In the genomic region with DNA sequence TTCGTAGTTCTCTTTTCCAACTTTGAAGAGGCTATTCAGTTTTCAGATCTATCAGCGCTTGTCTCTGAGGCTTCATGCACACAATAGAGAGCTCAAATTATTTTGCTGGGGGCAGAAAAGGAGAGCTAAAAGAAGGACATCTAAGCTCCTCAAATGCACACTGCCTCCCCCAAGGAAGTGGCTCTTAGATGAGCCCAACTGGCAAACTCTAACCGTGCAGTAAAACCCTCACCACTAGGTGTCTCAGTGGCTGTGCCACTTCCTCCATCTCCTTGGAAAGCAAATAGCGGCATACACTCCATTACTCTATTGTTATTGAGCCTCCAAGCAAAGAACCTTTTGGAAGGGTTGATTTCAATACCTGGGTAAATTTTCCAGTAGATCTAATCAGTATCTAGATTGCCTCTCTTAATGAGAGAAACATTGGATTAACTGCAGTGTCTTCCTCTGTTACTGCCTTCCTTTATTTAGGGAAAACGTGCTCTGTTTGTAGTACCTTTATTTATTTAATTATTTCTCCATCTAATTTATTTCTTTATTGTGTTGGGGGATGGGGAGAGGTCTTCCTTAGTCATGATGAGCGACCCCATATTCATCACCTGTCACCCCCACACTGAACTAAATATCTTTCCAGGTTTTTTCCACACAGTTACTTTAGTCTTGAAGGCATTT, we compare ENCODE assay signal across 1 cellular context.
TF ChIP-seq lines count a peak whose summit lies in the region.

No MANE protein-coding gene starts in this region.

TF ChIP-seq in HepG2, 621 proteins besides CTCF, POLR2A, EP300 and RAD21 (continued from another document and continues in another):
- TF ChIP-seq, protein P1, sequence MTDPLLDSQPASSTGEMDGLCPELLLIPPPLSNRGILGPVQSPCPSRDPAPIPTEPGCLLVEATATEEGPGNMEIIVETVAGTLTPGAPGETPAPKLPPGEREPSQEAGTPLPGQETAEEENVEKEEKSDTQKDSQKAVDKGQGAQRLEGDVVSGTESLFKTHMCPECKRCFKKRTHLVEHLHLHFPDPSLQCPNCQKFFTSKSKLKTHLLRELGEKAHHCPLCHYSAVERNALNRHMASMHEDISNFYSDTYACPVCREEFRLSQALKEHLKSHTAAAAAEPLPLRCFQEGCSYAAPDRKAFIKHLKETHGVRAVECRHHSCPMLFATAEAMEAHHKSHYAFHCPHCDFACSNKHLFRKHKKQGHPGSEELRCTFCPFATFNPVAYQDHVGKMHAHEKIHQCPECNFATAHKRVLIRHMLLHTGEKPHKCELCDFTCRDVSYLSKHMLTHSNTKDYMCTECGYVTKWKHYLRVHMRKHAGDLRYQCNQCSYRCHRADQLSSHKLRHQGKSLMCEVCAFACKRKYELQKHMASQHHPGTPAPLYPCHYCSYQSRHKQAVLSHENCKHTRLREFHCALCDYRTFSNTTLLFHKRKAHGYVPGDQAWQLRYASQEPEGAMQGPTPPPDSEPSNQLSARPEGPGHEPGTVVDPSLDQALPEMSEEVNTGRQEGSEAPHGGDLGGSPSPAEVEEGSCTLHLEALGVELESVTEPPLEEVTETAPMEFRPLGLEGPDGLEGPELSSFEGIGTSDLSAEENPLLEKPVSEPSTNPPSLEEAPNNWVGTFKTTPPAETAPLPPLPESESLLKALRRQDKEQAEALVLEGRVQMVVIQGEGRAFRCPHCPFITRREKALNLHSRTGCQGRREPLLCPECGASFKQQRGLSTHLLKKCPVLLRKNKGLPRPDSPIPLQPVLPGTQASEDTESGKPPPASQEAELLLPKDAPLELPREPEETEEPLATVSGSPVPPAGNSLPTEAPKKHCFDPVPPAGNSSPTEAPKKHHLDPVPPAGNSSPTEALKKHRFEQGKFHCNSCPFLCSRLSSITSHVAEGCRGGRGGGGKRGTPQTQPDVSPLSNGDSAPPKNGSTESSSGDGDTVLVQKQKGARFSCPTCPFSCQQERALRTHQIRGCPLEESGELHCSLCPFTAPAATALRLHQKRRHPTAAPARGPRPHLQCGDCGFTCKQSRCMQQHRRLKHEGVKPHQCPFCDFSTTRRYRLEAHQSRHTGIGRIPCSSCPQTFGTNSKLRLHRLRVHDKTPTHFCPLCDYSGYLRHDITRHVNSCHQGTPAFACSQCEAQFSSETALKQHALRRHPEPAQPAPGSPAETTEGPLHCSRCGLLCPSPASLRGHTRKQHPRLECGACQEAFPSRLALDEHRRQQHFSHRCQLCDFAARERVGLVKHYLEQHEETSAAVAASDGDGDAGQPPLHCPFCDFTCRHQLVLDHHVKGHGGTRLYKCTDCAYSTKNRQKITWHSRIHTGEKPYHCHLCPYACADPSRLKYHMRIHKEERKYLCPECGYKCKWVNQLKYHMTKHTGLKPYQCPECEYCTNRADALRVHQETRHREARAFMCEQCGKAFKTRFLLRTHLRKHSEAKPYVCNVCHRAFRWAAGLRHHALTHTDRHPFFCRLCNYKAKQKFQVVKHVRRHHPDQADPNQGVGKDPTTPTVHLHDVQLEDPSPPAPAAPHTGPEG (CRISPR knock-in tag; IDR thresholded peaks at IDR 0.05), result no peak
- TF ChIP-seq ETV5 (CRISPR knock-in tag; IDR thresholded peaks at IDR 0.05; ENCODE audit: borderline replicate concordance) (peak; percentile 65; the same call in 1 of the 2 replicates), KLF16 (CRISPR knock-in tag; IDR thresholded peaks at IDR 0.05) (0 out of 4 replicates have a peak, but pooled peaks of 1 of the 2 experiments have one; percentile 27), RXRB (CRISPR knock-in tag; IDR thresholded peaks at IDR 0.05; ENCODE audit: borderline replicate concordance) (0 out of 2 replicates have a peak, but pooled peaks have one; percentile 29), CSRNP1 (CRISPR knock-in tag; IDR thresholded peaks at IDR 0.05) (no peak), ZNF569 (CRISPR knock-in tag; IDR thresholded peaks at IDR 0.05; ENCODE audit: borderline replicate concordance) (no peak), ZNF792 (CRISPR knock-in tag; IDR thresholded peaks at IDR 0.05) (0 out of 2 replicates have a peak, but pooled peaks have one; percentile 31), ZNF124 (CRISPR knock-in tag; IDR thresholded peaks at IDR 0.05) (0 out of 2 replicates have a peak, but pooled peaks have one; percentile 69), SOX13 (IDR thresholded peaks at IDR 0.05) (no peak), SOX13 (CRISPR knock-in tag; conservative IDR thresholded peaks at IDR 0.05 in 1 of 2, IDR thresholded peaks at IDR 0.05 in 1 of 2) (peak in 1 of 2 experiments; percentile 52; a peak in 2 of 4 replicates), SATB2 (CRISPR knock-in tag; IDR thresholded peaks at IDR 0.05) (no peak), EEA1 (CRISPR knock-in tag; IDR thresholded peaks at IDR 0.05; ENCODE audit: borderline replicate concordance) (no peak), MTA3 (CRISPR knock-in tag; IDR thresholded peaks at IDR 0.05) (no peak), THAP11 (CRISPR knock-in tag; IDR thresholded peaks at IDR 0.05) (peak; percentile 36; the same call in 1 of the 2 replicates), ZNF768 (CRISPR knock-in tag; IDR thresholded peaks at IDR 0.05) (no peak), ZNF746 (CRISPR knock-in tag; IDR thresholded peaks at IDR 0.05) (no peak), MNT (IDR thresholded peaks at IDR 0.05) (no peak), ZNF576 (CRISPR knock-in tag; IDR thresholded peaks at IDR 0.05) (no peak), HNRNPL (IDR thresholded peaks at IDR 0.05; ENCODE audit: low read depth, low read length) (no peak), GABPB1 (CRISPR knock-in tag; IDR thresholded peaks at IDR 0.05) (0 out of 2 replicates have a peak, but pooled peaks have one; percentile 26), ZMYM4 (CRISPR knock-in tag; IDR thresholded peaks at IDR 0.05) (peak; percentile 55; the same call in 1 of the 2 replicates), JDP2 (CRISPR knock-in tag; IDR thresholded peaks at IDR 0.05; ENCODE audit: borderline replicate concordance) (no peak), YEATS2 (CRISPR knock-in tag; IDR thresholded peaks at IDR 0.05; ENCODE audit: borderline replicate concordance) (peak; percentile 40; the same call in 1 of the 2 replicates), ZBTB10 (CRISPR knock-in tag; IDR thresholded peaks at IDR 0.05; ENCODE audit: borderline replicate concordance) (no peak), PAX8 (CRISPR knock-in tag; IDR thresholded peaks at IDR 0.05; ENCODE audit: borderline replicate concordance) (no peak), SNAPC5 (CRISPR knock-in tag; IDR thresholded peaks at IDR 0.05; ENCODE audit: borderline replicate concordance) (no peak), HNF4A (CRISPR knock-in tag; IDR thresholded peaks at IDR 0.05) (no peak), SAP130 (CRISPR knock-in tag; IDR thresholded peaks at IDR 0.05; ENCODE audit: low read depth) (0 out of 2 replicates have a peak, but pooled peaks have one; percentile 41), IRF2 (CRISPR knock-in tag; IDR thresholded peaks at IDR 0.05) (0 out of 2 replicates have a peak, but pooled peaks have one; percentile 40), KDM2A (CRISPR knock-in tag; IDR thresholded peaks at IDR 0.05; ENCODE audit: borderline replicate concordance, low read depth) (0 out of 2 replicates have a peak, but pooled peaks have one; percentile 31), ATAD3A (CRISPR knock-in tag; IDR thresholded peaks at IDR 0.05) (no peak), ZNF331 (CRISPR knock-in tag; IDR thresholded peaks at IDR 0.05) (0 out of 2 replicates have a peak, but pooled peaks have one; percentile 35), XRCC5 (optimal IDR thresholded peaks at IDR 0.05; ENCODE audit: low read length) (peak; percentile 58), KDM5B (CRISPR knock-in tag; IDR thresholded peaks at IDR 0.05; ENCODE audit: borderline replicate concordance) (no peak), HOMEZ (CRISPR knock-in tag; IDR thresholded peaks at IDR 0.05; ENCODE audit: low read depth) (0 out of 2 replicates have a peak, but pooled peaks have one; percentile 40), RARG (CRISPR knock-in tag; IDR thresholded peaks at IDR 0.05; ENCODE audit: low read depth) (no peak), GFI1 (CRISPR knock-in tag; IDR thresholded peaks at IDR 0.05; ENCODE audit: borderline replicate concordance) (no peak)
- TF ChIP-seq, protein P2, sequence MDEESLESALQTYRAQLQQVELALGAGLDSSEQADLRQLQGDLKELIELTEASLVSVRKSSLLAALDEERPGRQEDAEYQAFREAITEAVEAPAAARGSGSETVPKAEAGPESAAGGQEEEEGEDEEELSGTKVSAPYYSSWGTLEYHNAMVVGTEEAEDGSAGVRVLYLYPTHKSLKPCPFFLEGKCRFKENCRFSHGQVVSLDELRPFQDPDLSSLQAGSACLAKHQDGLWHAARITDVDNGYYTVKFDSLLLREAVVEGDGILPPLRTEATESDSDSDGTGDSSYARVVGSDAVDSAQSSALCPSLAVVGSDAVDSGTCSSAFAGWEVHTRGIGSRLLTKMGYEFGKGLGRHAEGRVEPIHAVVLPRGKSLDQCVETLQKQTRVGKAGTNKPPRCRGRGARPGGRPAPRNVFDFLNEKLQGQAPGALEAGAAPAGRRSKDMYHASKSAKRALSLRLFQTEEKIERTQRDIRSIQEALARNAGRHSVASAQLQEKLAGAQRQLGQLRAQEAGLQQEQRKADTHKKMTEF (CRISPR knock-in tag; IDR thresholded peaks at IDR 0.05), result no peak
- TF ChIP-seq, protein P3, sequence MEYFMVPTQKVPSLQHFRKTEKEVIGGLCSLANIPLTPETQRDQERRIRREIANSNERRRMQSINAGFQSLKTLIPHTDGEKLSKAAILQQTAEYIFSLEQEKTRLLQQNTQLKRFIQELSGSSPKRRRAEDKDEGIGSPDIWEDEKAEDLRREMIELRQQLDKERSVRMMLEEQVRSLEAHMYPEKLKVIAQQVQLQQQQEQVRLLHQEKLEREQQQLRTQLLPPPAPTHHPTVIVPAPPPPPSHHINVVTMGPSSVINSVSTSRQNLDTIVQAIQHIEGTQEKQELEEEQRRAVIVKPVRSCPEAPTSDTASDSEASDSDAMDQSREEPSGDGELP (IDR thresholded peaks at IDR 0.05; ENCODE audit: borderline replicate concordance, low read depth), result no peak
- TF ChIP-seq, protein P4, sequence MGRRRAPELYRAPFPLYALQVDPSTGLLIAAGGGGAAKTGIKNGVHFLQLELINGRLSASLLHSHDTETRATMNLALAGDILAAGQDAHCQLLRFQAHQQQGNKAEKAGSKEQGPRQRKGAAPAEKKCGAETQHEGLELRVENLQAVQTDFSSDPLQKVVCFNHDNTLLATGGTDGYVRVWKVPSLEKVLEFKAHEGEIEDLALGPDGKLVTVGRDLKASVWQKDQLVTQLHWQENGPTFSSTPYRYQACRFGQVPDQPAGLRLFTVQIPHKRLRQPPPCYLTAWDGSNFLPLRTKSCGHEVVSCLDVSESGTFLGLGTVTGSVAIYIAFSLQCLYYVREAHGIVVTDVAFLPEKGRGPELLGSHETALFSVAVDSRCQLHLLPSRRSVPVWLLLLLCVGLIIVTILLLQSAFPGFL (CRISPR knock-in tag; IDR thresholded peaks at IDR 0.05), result no peak
